11 cellular contexts compared by ENCODE assay signal in genomic region chr22:41909290-41910049, GRCh38. TPM values are rescaled to one million over a fixed set of nuclear protein-coding genes. Genes with fewer than 3 reads are reported as not detected.
DNase-seq lines count a peak whose midpoint lies in the region; ATAC-seq and TF ChIP-seq lines count a peak whose summit lies in the region.
"Had no signal": no experiment of that assay in that cellular context is flagged by ENCODE, and none has a peak within 500 bp of the region (broad histone marks: within the 10 kb centered on the region; RNA-seq: fewer than 3 reads in every experiment).

No MANE protein-coding gene starts in this region.

- peak overlapping the region; percentile 89 for H3K27ac Mint-ChIP-seq in stimulated activated naive B cell treated with anti-CD40 and anti-IgM and Interleukin-4, amounts not matched to agents 10 μg/mL and 1 μg/mL and 100 μg/mL, for 72 hours

- TF ChIP-seq POLR2A in adrenal gland (IDR thresholded peaks at IDR 0.05), result no peak

- peaks cover 4% of the 10 kb centered on the region for H3K27me3 ChIP-seq in adrenal gland

- peak overlapping the region; percentile 65 to 71 for H3K4me3 Mint-ChIP-seq in stimulated activated naive B cell treated with anti-CD40 and anti-IgM and Interleukin-4, amounts not matched to agents 10 μg/mL and 1 μg/mL and 100 μg/mL, for 72 hours

- H3K4me1 Mint-ChIP-seq in stimulated activated naive B cell treated with anti-CD40 and anti-IgM and Interleukin-4, amounts not matched to agents 10 μg/mL and 1 μg/mL and 100 μg/mL, for 72 hours, result peaks cover 53 to 70% of the 10 kb centered on the region in 2 donors

- H3K36me3 ChIP-seq in adrenal gland (replicated peaks in 1 of 2), result peaks cover 0 to 22% of the 10 kb centered on the region in 2 donors

- peaks cover 44 to 66% of the 10 kb centered on the region in 2 donors for H3K36me3 Mint-ChIP-seq in stimulated activated naive B cell treated with anti-CD40 and anti-IgM and Interleukin-4, amounts not matched to agents 10 μg/mL and 1 μg/mL and 100 μg/mL, for 72 hours

- peak; percentile 2 for ATAC-seq in left colon
- peak in 1 of 2 donors; percentile 2 for ATAC-seq in stimulated activated naive B cell treated with anti-CD40 and anti-IgM and Interleukin-4, amounts not matched to agents 10 μg/mL and 1 μg/mL and 100 μg/mL, for 72 hours (replicated peaks)
- ATAC-seq in HG03280 (IDR thresholded peaks at IDR 0.05; ENCODE audit: unreplicated experiment), result no peak

- DNase-seq in NCI-H526 treated with DMSO at 0.1 percent for 48 hours (lab: John Stamatoyannopoulos, UW) (peak; percentile 8), NCI-H526 (lab: John Stamatoyannopoulos, UW) (no peak), adrenal gland (peak in 2 of 7 donors; percentile 37 to 44), left colon (no peak), mucosa of gallbladder (ENCODE audit: low spot score) (no peak), AG08396 (ENCODE audit: low spot score) (no peak)
- DNase-seq in stimulated activated naive B cell treated with anti-CD40 and anti-IgM and Interleukin-4, amounts not matched to agents 10 μg/mL and 1 μg/mL and 100 μg/mL, for 72 hours, result no peak
- DNase-seq: activated CD4-positive, alpha-beta T cell treated with anti-CD3 and anti-CD28 coated beads, Interleukin-2, amount 50 U/mL, for 4 hours had no signal

- TF ChIP-seq CTCF in adrenal gland (IDR thresholded peaks at IDR 0.05), result no peak

- H3K27me3 Mint-ChIP-seq in stimulated activated naive B cell treated with anti-CD40 and anti-IgM and Interleukin-4, amounts not matched to agents 10 μg/mL and 1 μg/mL and 100 μg/mL, for 72 hours, result peaks cover 15 to 19% of the 10 kb centered on the region in 2 donors

- H3K9me3 Mint-ChIP-seq in stimulated activated naive B cell treated with anti-CD40 and anti-IgM and Interleukin-4, amounts not matched to agents 10 μg/mL and 1 μg/mL and 100 μg/mL, for 72 hours, result no peaks in the 10 kb centered on the region

- peak overlapping the region in 3 of 5 donors; percentile 59 to 73 (median 64) for H3K27ac ChIP-seq in adrenal gland

- H3K9me3 ChIP-seq in adrenal gland (replicated peaks in 1 of 3), result no peaks in the 10 kb centered on the region

- peaks cover 24 to 32% of the 10 kb centered on the region in 2 donors for H3K4me1 ChIP-seq in adrenal gland (replicated peaks in 1 of 2)

- peak overlapping the region in 1 of 4 donors; percentile 49 for H3K4me3 ChIP-seq in adrenal gland

- 29 to 46% (median 35%) methylated on average over 3 to 55 of the region's 55 CpGs for WGBS in adrenal gland, 4 donors

- intact Hi-C loops in adrenal gland (cut with DNase I) (no loop called here), left colon (cut with DNase I, micrococcal nuclease) (no loop called here)

RNA-seq across cellular contexts. Expression of gene SHISA8, which starts 5.4 kb away (rescaled TPM):
- total RNA-seq in adrenal gland (10 to 100 TPM; 15.1 to 55.5 (median 20.6) TPM), left colon (not detected), mucosa of gallbladder (1.4 TPM)
- polyA plus RNA-seq in adrenal gland, result 10 to 100 TPM in 1 of 3 donors, 1 to 10 TPM in 2; 1.4 to 10.8 (median 5.1) TPM
- total RNA-seq: bronchial epithelial cell, glomerular endothelial cell had no signal

RNA-seq across cellular contexts. Expression of gene TNFRSF13C, which starts 17.1 kb away (rescaled TPM):
- total RNA-seq in adrenal gland, result 1 to 10 TPM in 5 of 8 donors, under 1 TPM in 3; 0.36 to 3.2 (median 1.4) TPM
- polyA plus RNA-seq in adrenal gland, result under 1 TPM; 0.24 to 0.35 (median 0.24) TPM
- 1 to 10 TPM; 1.2 to 1.5 TPM for total RNA-seq in left colon
- 0.55 TPM for total RNA-seq in mucosa of gallbladder
- total RNA-seq: glomerular endothelial cell had no signal

RNA-seq across cellular contexts. Expression of gene CENPM, which starts 37.5 kb away (rescaled TPM):
- total RNA-seq in adrenal gland (1 to 10 TPM in 6 of 8 donors, under 1 TPM in 1, not detected in 1; 0.88 to 4.2 (median 1.7) TPM), left colon (10 to 100 TPM in 1 of 2 donors, 1 to 10 TPM in 1; 7.5 to 16.4 TPM), mucosa of gallbladder (3.2 TPM)
- polyA plus RNA-seq in adrenal gland, result 1 to 10 TPM in 2 of 3 donors, under 1 TPM in 1; 0.92 to 2.1 (median 1.4) TPM

RNA-seq across cellular contexts. Expression of gene SEPTIN3, which starts 59.8 kb away (rescaled TPM):
- total RNA-seq in adrenal gland, result 1 to 10 TPM in 3 of 8 donors, under 1 TPM in 3, not detected in 2; 0.14 to 4.7 (median 0.98) TPM
- polyA plus RNA-seq in adrenal gland, result 1 to 10 TPM; 1.5 to 7.4 (median 6.4) TPM
- under 1 TPM; 0.43 to 0.56 TPM for total RNA-seq in left colon
- 0.60 TPM for total RNA-seq in mucosa of gallbladder
